ENCODE assay signal across 8 cellular contexts in the genomic region with DNA sequence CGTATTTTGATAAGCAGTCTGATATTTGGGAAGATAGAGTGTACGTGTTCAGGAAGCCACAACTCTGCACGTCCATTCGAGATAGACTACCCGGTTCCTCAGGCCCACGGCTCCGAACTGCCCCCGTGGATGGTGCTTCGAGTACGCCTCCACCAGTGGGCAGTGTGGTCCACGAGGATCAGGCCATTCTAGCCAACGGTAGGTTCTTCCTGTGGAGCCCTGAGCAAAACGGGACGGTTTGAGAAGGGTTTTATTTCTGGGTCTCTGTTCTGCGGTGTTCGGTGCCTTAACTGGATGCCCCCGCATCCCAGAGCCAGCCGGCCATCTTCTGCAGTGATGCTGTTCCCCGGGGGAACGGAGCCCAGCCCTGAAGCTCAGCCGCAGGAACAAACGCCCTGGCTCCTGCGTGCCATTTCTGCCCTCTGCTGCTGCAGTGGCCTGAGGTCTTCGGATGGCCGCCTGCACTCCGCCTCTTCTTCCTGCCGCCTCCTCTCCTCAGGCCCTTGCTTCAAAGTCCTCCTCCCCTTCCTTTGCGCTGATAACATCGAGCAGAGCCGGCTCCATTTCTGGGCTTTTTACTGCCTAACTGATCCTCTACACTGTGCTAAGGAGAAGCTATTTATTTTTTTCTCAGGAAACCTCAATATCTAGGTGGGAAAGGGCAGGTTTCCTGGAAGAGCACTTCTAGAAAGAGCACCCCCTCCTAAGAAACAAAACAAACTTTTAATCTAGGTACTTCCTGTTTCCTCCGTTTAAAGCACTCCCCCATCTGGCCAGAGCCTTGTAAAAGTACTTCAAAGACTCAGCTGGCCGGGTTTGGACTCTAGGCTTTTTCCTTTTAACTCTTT. TPM values are rescaled to one million over a fixed set of nuclear protein-coding genes. Genes with fewer than 3 reads are reported as not detected.
DNase-seq lines count a peak whose midpoint lies in the region; ATAC-seq and TF ChIP-seq lines count a peak whose summit lies in the region.

No MANE protein-coding gene starts in this region.

- TF ChIP-seq CTCF in GM12872 (IDR thresholded peaks at IDR 0.05; ENCODE audit: insufficient read depth, low read depth, low read length) (0 out of 3 replicates have a peak, but pooled peaks have one; percentile 11), PC-3 (conservative IDR thresholded peaks at IDR 0.05; ENCODE audit: low read depth, low read length) (no peak; the same call in 1 of the 2 replicates), endodermal cell (conservative IDR thresholded peaks at IDR 0.05) (peak; percentile 46)

- peak overlapping the region; percentile 89 for H3K27ac Mint-ChIP-seq in endodermal cell
- peak overlapping the region; percentile 67 to 94 (median 84) for H3K27ac Mint-ChIP-seq in naive thymus-derived CD8-positive, alpha-beta T cell

- H3K9me3 Mint-ChIP-seq in endodermal cell, result peaks cover 29% of the 10 kb centered on the region
- H3K9me3 Mint-ChIP-seq in naive thymus-derived CD8-positive, alpha-beta T cell, result peaks cover 4 to 33% (median 20%) of the 10 kb centered on the region in 9 donors

- H3K79me2 ChIP-seq in PC-3 (ENCODE audit: low read length), result no peaks in the 10 kb centered on the region

- H3K4me3 ChIP-seq in PC-3 (ENCODE audit: low read length) (no peak overlapping the region), endodermal cell (ENCODE audit: low read length) (no peak overlapping the region)

- intact Hi-C loops in PC-3 (cut with micrococcal nuclease), result loop anchor here (5.0 kb wide), 3 partner anchors 38 to 78 kb away; a partner anchor contains a TSS

- H3K4me1 ChIP-seq in PC-3 (ENCODE audit: insufficient read depth, low read length) (peaks cover 23% of the 10 kb centered on the region), endodermal cell (ENCODE audit: control insufficient read depth, insufficient read depth, low read length) (no peaks in the 10 kb centered on the region)

- ATAC-seq in PC-3 (no peak), HG03378 (IDR thresholded peaks at IDR 0.05; ENCODE audit: unreplicated experiment) (no peak), GM18519 (IDR thresholded peaks at IDR 0.05; ENCODE audit: low FRiP score, unreplicated experiment) (no peak)
- ATAC-seq in naive thymus-derived CD8-positive, alpha-beta T cell, result no peak

- no TSS peak for BruUV-seq in PC-3 (replicated peaks; lab: Mats Ljungman, UMichigan)

- H3K27ac ChIP-seq in PC-3 (ENCODE audit: low read length), result no peak overlapping the region
- H3K27ac ChIP-seq in endodermal cell (ENCODE audit: low read depth, low read length), result no peak overlapping the region

- H3K9me2 ChIP-seq in PC-3 (replicated peaks; ENCODE audit: low read length), result no peaks in the 10 kb centered on the region

- POLR2A ChIA-PET in PC-3 (lab: Charles Lee; ENCODE audit: unreplicated experiment), result no interaction called here
- POLR2A ChIA-PET in naive thymus-derived CD8-positive, alpha-beta T cell (lab: Charles Lee), result no interaction called here

- H3K9ac ChIP-seq in PC-3 (ENCODE audit: low read length), result no peak overlapping the region
- H3K9ac ChIP-seq in endodermal cell (ENCODE audit: extremely low read depth, low read length, poor library complexity, severe bottlenecking), result no peak overlapping the region

- H4K20me1 ChIP-seq in PC-3 (ENCODE audit: low read length), result no peaks in the 10 kb centered on the region

- H3K36me3 Mint-ChIP-seq in endodermal cell (ENCODE audit: low read depth), result peaks cover 6% of the 10 kb centered on the region
- H3K36me3 Mint-ChIP-seq in naive thymus-derived CD8-positive, alpha-beta T cell, result peaks cover 0 to 16% (median 10%) of the 10 kb centered on the region in 3 donors

- CTCF ChIA-PET in PC-3 (lab: Charles Lee), result no interaction called here

- H3F3A ChIP-seq in PC-3 (ENCODE audit: low read length, unreplicated experiment), result no peaks in the 10 kb centered on the region

- no peaks in the 10 kb centered on the region for H3K27me3 ChIP-seq in PC-3 (ENCODE audit: low read length)
- no peaks in the 10 kb centered on the region for H3K27me3 ChIP-seq in endodermal cell (ENCODE audit: control insufficient read depth, insufficient read depth, low read length, poor library complexity, severe bottlenecking)

- H2AFZ ChIP-seq in PC-3 (ENCODE audit: low read length), result peak overlapping the region; percentile 71

- no peaks in the 10 kb centered on the region for H3K27me3 Mint-ChIP-seq in endodermal cell (ENCODE audit: insufficient read depth)
- no peaks in the 10 kb centered on the region for H3K27me3 Mint-ChIP-seq in naive thymus-derived CD8-positive, alpha-beta T cell

- 88 to 96% methylated on average over 14 to 32 of the region's 32 CpGs for WGBS in endodermal cell (ENCODE audit: insufficient coverage in 1 of 2, insufficient read length in 1 of 2), 2 experiments

- H3K4me2 ChIP-seq in PC-3 (ENCODE audit: low read length), result no peak overlapping the region

- H3K4me3 Mint-ChIP-seq in endodermal cell, result no peak overlapping the region
- peak overlapping the region; percentile 22 to 86 (median 66) for H3K4me3 Mint-ChIP-seq in naive thymus-derived CD8-positive, alpha-beta T cell

- H3K36me3 ChIP-seq in PC-3 (ENCODE audit: low read depth, low read length) (no peaks in the 10 kb centered on the region; the same call in 1 of the 2 replicates), endodermal cell (ENCODE audit: control insufficient read depth, insufficient read depth, low read length) (no peaks in the 10 kb centered on the region)

- peaks cover 25% of the 10 kb centered on the region for H3K4me1 Mint-ChIP-seq in endodermal cell
- peaks cover 14 to 18% (median 17%) of the 10 kb centered on the region in 4 donors for H3K4me1 Mint-ChIP-seq in naive thymus-derived CD8-positive, alpha-beta T cell

- H3K9me3 ChIP-seq in PC-3 (ENCODE audit: low read length), result peaks cover 3% of the 10 kb centered on the region; the same call in 1 of the 2 replicates
- peaks cover 28% of the 10 kb centered on the region for H3K9me3 ChIP-seq in endodermal cell (ENCODE audit: control insufficient read depth, low read length)

- peak; percentile 44 for DNase-seq in PC-3
- peak; percentile 67 for DNase-seq in endodermal cell
- no peak for DNase-seq in naive thymus-derived CD8-positive, alpha-beta T cell
- no peak for DNase-seq in HPDE6-E6E7 (ENCODE audit: extremely low spot score)
- no peak for DNase-seq in NCI-H526 treated with DMSO at 0.1 percent for 48 hours (lab: John Stamatoyannopoulos, UW)

RNA-seq across cellular contexts. Expression of a gene that starts 36.2 kb away (rescaled TPM):
- total RNA-seq in PC-3 (2014; rRNA removed) (0.84 and 1.4 TPM in 2 replicates), endodermal cell (1 to 10 TPM; 1.8 to 2.9 TPM)
- polyA plus RNA-seq in endodermal cell (2013, experiment 1 of 2), result 1.6 TPM
- 2.2 TPM for polyA plus RNA-seq in endodermal cell (2013, experiment 2 of 2)
- 10 to 100 TPM; 21.7 to 22.3 TPM for total RNA-seq in naive thymus-derived CD8-positive, alpha-beta T cell
- polyA plus RNA-seq in naive thymus-derived CD8-positive, alpha-beta T cell, result 10 to 100 TPM; 29.6 to 35.9 (median 34.8) TPM

Comparison
In these comparisons a context has a peak if more than half of its experiments do, and no peak if none do; other contexts are left out.
1. DNase-seq: peak in PC-3 (single experiment) and endodermal cell (single experiment); none in naive thymus-derived CD8-positive, alpha-beta T cell (0 of 10), HPDE6-E6E7 (single experiment) and NCI-H526 treated with DMSO at 0.1 percent for 48 hours (single experiment).